ENCODE assay signal across 8 cellular contexts in the genomic region with DNA sequence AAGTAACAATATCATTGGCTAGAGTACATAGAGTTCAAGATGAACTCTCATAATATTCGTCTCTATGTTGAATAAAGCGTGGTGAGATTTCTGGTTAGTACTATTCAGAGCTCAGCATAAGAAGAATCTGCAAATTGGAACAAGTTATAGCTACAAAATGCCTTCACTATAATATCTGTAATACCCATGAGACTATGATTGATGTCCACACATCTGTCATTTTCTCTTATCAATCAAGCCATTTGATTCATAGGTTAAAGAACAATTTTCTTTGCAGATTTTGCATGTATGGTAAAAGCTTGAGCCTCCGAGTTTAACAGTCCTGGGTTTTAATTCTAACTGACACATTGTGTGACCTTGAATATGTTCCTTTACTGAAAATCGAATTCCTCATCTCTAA. TPM values are rescaled to one million over a fixed set of nuclear protein-coding genes. Genes with fewer than 3 reads are reported as not detected.
DNase-seq lines count a peak whose midpoint lies in the region; TF ChIP-seq lines count a peak whose summit lies in the region.

No MANE protein-coding gene starts in this region.

- H3K27me3 ChIP-seq in GM06990 (replicated peaks; ENCODE audit: control insufficient read depth, insufficient read depth, low read length) (no peaks in the 10 kb centered on the region), ectodermal cell (ENCODE audit: control insufficient read depth, insufficient read depth, low read length, poor library complexity, severe bottlenecking) (no peaks in the 10 kb centered on the region), osteoblast (ENCODE audit: insufficient read depth, low read length) (no peaks in the 10 kb centered on the region)

- WGBS in ectodermal cell, 2 experiments, result 62 to 71% methylated on average over 3 to 4 of the region's 4 CpGs

- H3K27ac ChIP-seq in ectodermal cell (ENCODE audit: insufficient read depth, low read depth, low read length, poor library complexity, severe bottlenecking) (no peak overlapping the region), osteoblast (ENCODE audit: low read depth, low read length) (peak overlapping the region; percentile 88)

- TF ChIP-seq CTCF in GM06990 (IDR thresholded peaks at IDR 0.05; ENCODE audit: insufficient read depth, low read length, poor library complexity, severe bottlenecking) (no peak), NB4 (IDR thresholded peaks at IDR 0.05; ENCODE audit: low read depth, low read length) (no peak), osteoblast (IDR thresholded peaks at IDR 0.05; ENCODE audit: extremely low read depth, low read depth, low read length) (no peak)

- no peak for TF ChIP-seq POLR2A in NB4 (IDR thresholded peaks at IDR 0.05; ENCODE audit: extremely low read depth, insufficient read length)

- H3K4me3 ChIP-seq in GM06990 (replicated peaks; ENCODE audit: low read depth, low read length) (peak overlapping the region; percentile 100), NB4 (ENCODE audit: low read depth, low read length) (peak overlapping the region; percentile 92), ectodermal cell (ENCODE audit: insufficient read depth, low read depth, low read length) (peak overlapping the region; percentile 70), osteoblast (ENCODE audit: insufficient read depth, low read length) (peak overlapping the region; percentile 92)

- H3K4me1 ChIP-seq in ectodermal cell (ENCODE audit: control insufficient read depth, insufficient read depth, low read length), result peaks cover 16% of the 10 kb centered on the region
- peaks cover 26% of the 10 kb centered on the region for H3K4me1 ChIP-seq in osteoblast (ENCODE audit: insufficient read depth, low read length)

- H3K36me3 ChIP-seq in GM06990 (ENCODE audit: control insufficient read depth, insufficient read depth, low read length), result no peaks in the 10 kb centered on the region; the same call in 1 of the 2 replicates
- no peaks in the 10 kb centered on the region for H3K36me3 ChIP-seq in ectodermal cell (ENCODE audit: control insufficient read depth, insufficient read depth, low read length)
- H3K36me3 ChIP-seq in osteoblast (ENCODE audit: insufficient read depth, low read length), result no peaks in the 10 kb centered on the region

- H3K79me2 ChIP-seq in osteoblast (ENCODE audit: insufficient read depth, low read length), result peaks cover 73% of the 10 kb centered on the region

- no peak overlapping the region for H2AFZ ChIP-seq in osteoblast (ENCODE audit: low read length)

- H4K20me1 ChIP-seq in osteoblast (ENCODE audit: insufficient read depth, low read length), result peaks cover 15% of the 10 kb centered on the region

- H3K9me3 ChIP-seq in ectodermal cell (ENCODE audit: control insufficient read depth, low read length), result no peaks in the 10 kb centered on the region
- H3K9me3 ChIP-seq in osteoblast (ENCODE audit: low read depth, low read length), result no peaks in the 10 kb centered on the region

- peak overlapping the region; percentile 85 for H3K4me2 ChIP-seq in osteoblast (ENCODE audit: insufficient read depth, low read length)

- no peak for DNase-seq in GM06990 (ENCODE audit: extremely low read depth, insufficient read length)
- no peak for DNase-seq in NB4 (ENCODE audit: low read depth)
- DNase-seq in osteoblast (ENCODE audit: insufficient read length, low spot score, missing footprints), result no peak
- no peak for DNase-seq in glomerular visceral epithelial cell (ENCODE audit: extremely low spot score)
- no peak for DNase-seq in CD1c-positive myeloid dendritic cell (ENCODE audit: extremely low spot score)
- no peak for DNase-seq in DMS53 (lab: John Stamatoyannopoulos, UW)
- DNase-seq in stimulated activated CD4-positive, alpha-beta T cell treated with anti-CD3 and anti-CD28 coated beads, Interleukin-4, amount 100 ng/mL, for 24 hours, result no peak

RNA-seq across cellular contexts. Expression of a gene that starts 1.4 kb away (rescaled TPM):
- 19.9 TPM for polyA plus RNA-seq in ectodermal cell (2013, experiment 1 of 4)
- polyA plus RNA-seq in ectodermal cell (2013, experiment 2 of 4), result 20.1 TPM
- polyA plus RNA-seq in ectodermal cell (2013, experiment 3 of 4), result 15.3 TPM
- 18.1 TPM for polyA plus RNA-seq in ectodermal cell (2013, experiment 4 of 4)
- total RNA-seq in osteoblast, result 15.6 and 16.8 TPM in 2 replicates

RNA-seq across cellular contexts. Expression of a gene that starts 1.6 kb away (rescaled TPM):
- polyA plus RNA-seq in ectodermal cell (2013, experiment 1 of 4), result 50.5 TPM
- polyA plus RNA-seq in ectodermal cell (2013, experiment 2 of 4), result 48.2 TPM
- 36.9 TPM for polyA plus RNA-seq in ectodermal cell (2013, experiment 3 of 4)
- 40.0 TPM for polyA plus RNA-seq in ectodermal cell (2013, experiment 4 of 4)
- total RNA-seq in osteoblast, result 4.3 and 9.4 TPM in 2 replicates

RNA-seq across cellular contexts. Expression of a gene that starts 23.0 kb away (rescaled TPM):
- 153 TPM for polyA plus RNA-seq in ectodermal cell (2013, experiment 1 of 4)
- 162 TPM for polyA plus RNA-seq in ectodermal cell (2013, experiment 2 of 4)
- 119 TPM for polyA plus RNA-seq in ectodermal cell (2013, experiment 3 of 4)
- 130 TPM for polyA plus RNA-seq in ectodermal cell (2013, experiment 4 of 4)
- total RNA-seq in osteoblast, result 37.4 and 42.0 TPM in 2 replicates
